8 cellular contexts compared by ENCODE assay signal in genomic region chr4:89518259-89518658, GRCh38.
"Had no signal": no experiment of that assay in that cellular context is flagged by ENCODE, and none has a peak within 500 bp of the region (broad histone marks: within the 10 kb centered on the region; RNA-seq: fewer than 3 reads in every experiment).

No MANE protein-coding gene starts in this region.

- H3K4me2 ChIP-seq: GM23338 had no signal

- DNase-seq: H9, HCEC 1CT, KG1 had no signal

- H2AFZ ChIP-seq: GM23338 had no signal

- H3K4me3 ChIP-seq: GM23338, K562 had no signal

- FAIRE-seq: H1, H54, HTR-8/SVneo, K562 had no signal

- ATAC-seq: GM23338, K562 had no signal
